8 cellular contexts compared by ENCODE assay signal in the genomic region with DNA sequence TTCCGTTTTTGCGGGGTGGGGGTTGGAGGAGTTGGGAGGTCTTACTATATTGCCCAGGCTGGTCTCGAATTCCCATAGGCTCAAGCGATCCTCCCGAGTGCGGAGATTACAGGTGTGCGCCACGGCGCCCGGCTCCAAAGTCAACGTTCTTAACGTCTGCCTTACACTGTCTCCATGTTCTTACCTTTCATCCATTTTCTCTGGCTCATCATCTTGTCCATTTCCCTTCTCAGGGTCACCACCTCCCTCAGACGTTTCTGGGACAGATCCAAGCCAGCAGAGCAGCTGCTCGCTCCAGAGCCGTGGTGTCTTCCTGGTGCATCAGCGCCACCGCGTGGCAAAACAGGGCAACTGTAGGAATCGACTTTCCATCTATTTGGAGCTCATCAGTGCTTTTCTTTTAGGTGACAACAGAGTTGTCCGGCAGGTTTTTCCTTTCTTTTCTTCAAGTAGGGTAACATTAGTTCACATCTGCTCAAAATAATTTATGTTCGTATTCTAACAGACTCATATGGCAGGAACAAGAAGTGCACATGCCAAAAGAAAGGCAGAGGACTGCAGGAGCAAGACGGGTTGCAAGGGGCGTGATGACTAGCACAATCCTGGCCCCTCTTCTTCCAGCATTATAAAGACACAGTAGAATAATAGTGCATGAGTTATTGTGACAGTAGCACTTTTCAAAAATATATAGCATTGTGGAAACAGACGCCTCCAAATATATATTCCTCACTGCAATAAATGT.
A peak's percentile ranks its signal among the peaks of the same experiment; 100 is the strongest.
DNase-seq lines count a peak whose midpoint lies in the region; TF ChIP-seq lines count a peak whose summit lies in the region.

No MANE protein-coding gene starts in this region.

- H3K79me2 ChIP-seq in MM.1S (ENCODE audit: low read length): no peaks in the 10 kb centered on the region
- H3K79me2 ChIP-seq in parathyroid adenoma: no peaks in the 10 kb centered on the region

- H3K27me3 ChIP-seq in MM.1S (replicated peaks; ENCODE audit: insufficient read depth, low read length) (no peaks in the 10 kb centered on the region), parathyroid adenoma (ENCODE audit: control insufficient read depth, insufficient read depth, low read length) (no peaks in the 10 kb centered on the region), tibial artery (peaks cover 0 to 16% of the 10 kb centered on the region in 2 donors)

- H3K27ac ChIP-seq in HEK293 (ENCODE audit: extremely low read depth, low read depth, low read length): no peak overlapping the region
- H3K27ac ChIP-seq in MM.1S (ENCODE audit: low read length): no peak overlapping the region
- peak overlapping the region; percentile 53 for H3K27ac ChIP-seq in parathyroid adenoma
- H3K27ac ChIP-seq in tibial artery: no peak overlapping the region

- H3K9me3 ChIP-seq in HEK293 (ENCODE audit: control insufficient read depth, insufficient read depth, low read depth, low read length) (no peaks in the 10 kb centered on the region), MM.1S (replicated peaks; ENCODE audit: insufficient read depth, low read length) (no peaks in the 10 kb centered on the region), parathyroid adenoma (ENCODE audit: control insufficient read depth, low read length) (no peaks in the 10 kb centered on the region), tibial artery (no peaks in the 10 kb centered on the region)

- H3K4me3 ChIP-seq in GM08714 (ENCODE audit: low read length) (peak overlapping the region; percentile 57; the same call in 1 of the 2 replicates), HEK293 (ENCODE audit: low read depth, low read length) (no peak overlapping the region), MM.1S (ENCODE audit: low read length) (peak overlapping the region; percentile 42), parathyroid adenoma (ENCODE audit: low read depth, low read length) (peak overlapping the region; percentile 28), tibial artery (peak overlapping the region; percentile 12 to 48)

- TF ChIP-seq CTCF in HEK293 (tag by site-specific recombination; IDR thresholded peaks at IDR 0.05): no peak; the same call in 1 of the 2 replicates
- peak; percentile 94 for TF ChIP-seq CTCF in MM.1S (IDR thresholded peaks at IDR 0.05; ENCODE audit: low read length)
- TF ChIP-seq CTCF in parathyroid adenoma (IDR thresholded peaks at IDR 0.05): peak; percentile 87
- peak; percentile 85 to 89 for TF ChIP-seq CTCF in tibial artery (IDR thresholded peaks at IDR 0.05)

- peak overlapping the region; percentile 57 for H2AFZ ChIP-seq in MM.1S (ENCODE audit: low read length)
- H2AFZ ChIP-seq in parathyroid adenoma: peak overlapping the region; percentile 82

- POLR2A ChIA-PET in HEK293 (lab: Yijun Ruan, JAX): interaction anchor here (1.0 kb wide), 1 partner anchor 215 kb away, joined by 3 read pairs; no protein-coding TSS in a partner anchor

- intact Hi-C loops in cardiac septum (cut with DNase I) (loop anchor here (2.0 kb wide), 1 partner anchor 216 kb away; no protein-coding TSS in a partner anchor), tibial artery (cut with DNase I; ENCODE audit: low total_unique reads) (no loop called here)

- peak overlapping the region; percentile 76 for H3K4me2 ChIP-seq in MM.1S (ENCODE audit: low read depth, low read length)
- peak overlapping the region; percentile 58 for H3K4me2 ChIP-seq in parathyroid adenoma (ENCODE audit: low read length)

- CTCF ChIA-PET in HEK293 (lab: Yijun Ruan, JAX): interaction anchor here (0.5 to 14.5 kb wide), 46 partner anchors 9 to 968 kb away, joined by 3 to 250 read pairs (median 3); no protein-coding TSS in a partner anchor

- H4K20me1 ChIP-seq in MM.1S (ENCODE audit: insufficient read depth, low read length): no peaks in the 10 kb centered on the region

- H3K9ac ChIP-seq in MM.1S (ENCODE audit: low read length) (no peak overlapping the region), parathyroid adenoma (no peak overlapping the region)

- H3K36me3 ChIP-seq in HEK293 (ENCODE audit: control insufficient read depth in 2 of 2, insufficient read depth in 1 of 2, low read length in 2 of 2) (no peaks in the 10 kb centered on the region), MM.1S (replicated peaks; ENCODE audit: insufficient read depth, low read length) (no peaks in the 10 kb centered on the region), parathyroid adenoma (ENCODE audit: control insufficient read depth, insufficient read depth, low read length) (no peaks in the 10 kb centered on the region), tibial artery (no peaks in the 10 kb centered on the region)

- H3K9me2 ChIP-seq in MM.1S (replicated peaks; ENCODE audit: insufficient read depth, low read length): no peaks in the 10 kb centered on the region

- H3F3A ChIP-seq in MM.1S (ENCODE audit: insufficient read depth, low read length): no peaks in the 10 kb centered on the region

- H3K4me1 ChIP-seq in HEK293 (ENCODE audit: control insufficient read depth, insufficient read depth, low read length): no peaks in the 10 kb centered on the region
- H3K4me1 ChIP-seq in MM.1S (ENCODE audit: low read length): no peaks in the 10 kb centered on the region
- peaks cover 5% of the 10 kb centered on the region for H3K4me1 ChIP-seq in parathyroid adenoma
- H3K4me1 ChIP-seq in tibial artery: peaks cover 0 to 12% (median 6%) of the 10 kb centered on the region in 4 donors

- peak; percentile 79 for DNase-seq in MM.1S
- peak; percentile 44 to 66 for DNase-seq in SW 1271 (lab: John Stamatoyannopoulos, UW)
- peak; percentile 47 for DNase-seq in activated naive CD8-positive, alpha-beta T cell treated with anti-CD3 and anti-CD28 coated beads, Interleukin-2, amount 50 U/mL, for 16 hours (ENCODE audit: low read depth, low spot score)
- peak; percentile 92 for DNase-seq in cardiac septum (ENCODE audit: low spot score)
- DNase-seq in tibial artery: peak; percentile 78 to 83

TF ChIP-seq in HEK293, 187 proteins besides CTCF, POLR2A, EP300 and RAD21 (continues in another document):
- TF ChIP-seq REPIN1 (tag by site-specific recombination; IDR thresholded peaks at IDR 0.05; ENCODE audit: low read depth): no peak
- peak; percentile 18; the same call in 1 of the 2 replicates for TF ChIP-seq SCRT1 (tag by site-specific recombination; IDR thresholded peaks at IDR 0.05; ENCODE audit: borderline replicate concordance)
- TF ChIP-seq ZNF571 (tag by site-specific recombination; IDR thresholded peaks at IDR 0.05): no peak
- 0 out of 2 replicates have a peak, but pooled peaks have one; percentile 13 for TF ChIP-seq PRDM1 (tag by site-specific recombination; IDR thresholded peaks at IDR 0.05)
- TF ChIP-seq, protein P1, sequence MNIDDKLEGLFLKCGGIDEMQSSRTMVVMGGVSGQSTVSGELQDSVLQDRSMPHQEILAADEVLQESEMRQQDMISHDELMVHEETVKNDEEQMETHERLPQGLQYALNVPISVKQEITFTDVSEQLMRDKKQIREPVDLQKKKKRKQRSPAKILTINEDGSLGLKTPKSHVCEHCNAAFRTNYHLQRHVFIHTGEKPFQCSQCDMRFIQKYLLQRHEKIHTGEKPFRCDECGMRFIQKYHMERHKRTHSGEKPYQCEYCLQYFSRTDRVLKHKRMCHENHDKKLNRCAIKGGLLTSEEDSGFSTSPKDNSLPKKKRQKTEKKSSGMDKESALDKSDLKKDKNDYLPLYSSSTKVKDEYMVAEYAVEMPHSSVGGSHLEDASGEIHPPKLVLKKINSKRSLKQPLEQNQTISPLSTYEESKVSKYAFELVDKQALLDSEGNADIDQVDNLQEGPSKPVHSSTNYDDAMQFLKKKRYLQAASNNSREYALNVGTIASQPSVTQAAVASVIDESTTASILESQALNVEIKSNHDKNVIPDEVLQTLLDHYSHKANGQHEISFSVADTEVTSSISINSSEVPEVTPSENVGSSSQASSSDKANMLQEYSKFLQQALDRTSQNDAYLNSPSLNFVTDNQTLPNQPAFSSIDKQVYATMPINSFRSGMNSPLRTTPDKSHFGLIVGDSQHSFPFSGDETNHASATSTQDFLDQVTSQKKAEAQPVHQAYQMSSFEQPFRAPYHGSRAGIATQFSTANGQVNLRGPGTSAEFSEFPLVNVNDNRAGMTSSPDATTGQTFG (tag by site-specific recombination; IDR thresholded peaks at IDR 0.05; ENCODE audit: borderline replicate concordance): no peak
- TF ChIP-seq, protein P2, sequence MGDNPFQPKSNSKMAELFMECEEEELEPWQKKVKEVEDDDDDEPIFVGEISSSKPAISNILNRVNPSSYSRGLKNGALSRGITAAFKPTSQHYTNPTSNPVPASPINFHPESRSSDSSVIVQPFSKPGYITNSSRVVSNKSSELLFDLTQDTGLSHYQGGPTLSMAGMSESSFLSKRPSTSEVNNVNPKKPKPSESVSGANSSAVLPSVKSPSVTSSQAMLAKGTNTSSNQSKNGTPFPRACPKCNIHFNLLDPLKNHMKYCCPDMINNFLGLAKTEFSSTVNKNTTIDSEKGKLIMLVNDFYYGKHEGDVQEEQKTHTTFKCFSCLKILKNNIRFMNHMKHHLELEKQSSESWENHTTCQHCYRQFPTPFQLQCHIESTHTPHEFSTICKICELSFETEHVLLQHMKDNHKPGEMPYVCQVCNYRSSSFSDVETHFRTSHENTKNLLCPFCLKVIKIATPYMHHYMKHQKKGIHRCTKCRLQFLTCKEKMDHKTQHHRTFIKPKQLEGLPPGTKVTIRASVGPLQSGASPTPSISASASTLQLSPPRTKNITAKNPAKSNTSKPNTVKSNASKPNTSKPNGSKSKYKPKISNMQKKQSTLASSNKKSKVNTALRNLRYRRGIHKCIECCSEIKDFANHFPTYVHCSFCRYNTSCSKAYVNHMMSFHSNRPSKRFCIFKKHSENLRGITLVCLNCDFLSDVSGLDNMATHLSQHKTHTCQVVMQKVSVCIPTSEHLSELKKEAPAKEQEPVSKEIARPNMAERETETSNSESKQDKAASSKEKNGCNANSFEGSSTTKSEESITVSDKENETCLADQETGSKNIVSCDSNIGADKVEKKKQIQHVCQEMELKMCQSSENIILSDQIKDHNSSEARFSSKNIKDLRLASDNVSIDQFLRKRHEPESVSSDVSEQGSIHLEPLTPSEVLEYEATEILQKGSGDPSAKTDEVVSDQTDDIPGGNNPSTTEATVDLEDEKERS (tag by site-specific recombination; IDR thresholded peaks at IDR 0.05): 0 out of 2 replicates have a peak, but pooled peaks have one; percentile 5
- TF ChIP-seq EGR2 (tag by site-specific recombination; IDR thresholded peaks at IDR 0.05; ENCODE audit: low read depth): no peak
- TF ChIP-seq ZNF2 (tag by site-specific recombination; IDR thresholded peaks at IDR 0.05): peak; percentile 60; the same call in 1 of the 2 replicates
- peak; percentile 66; the same call in 1 of the 2 replicates for TF ChIP-seq ZNF501 (tag by site-specific recombination; IDR thresholded peaks at IDR 0.05)
- peak; percentile 96 for TF ChIP-seq ZNF654 (tag by site-specific recombination; IDR thresholded peaks at IDR 0.05; ENCODE audit: low read depth)
- TF ChIP-seq ZNF600 (tag by site-specific recombination; IDR thresholded peaks at IDR 0.05): peak; percentile 61; the same call in 1 of the 2 replicates
- peak; percentile 51; the same call in 1 of the 2 replicates for TF ChIP-seq SCRT2 (tag by site-specific recombination; IDR thresholded peaks at IDR 0.05)
- 0 out of 2 replicates have a peak, but pooled peaks have one; percentile 31 for TF ChIP-seq ZSCAN30 (tag by site-specific recombination; IDR thresholded peaks at IDR 0.05)
- TF ChIP-seq ZNF426 (tag by site-specific recombination; IDR thresholded peaks at IDR 0.05): no peak
